In genomic region chr7:155593455-155594162, GRCh38 we compare ENCODE assay signal across 25 cellular contexts. TPM values are rescaled to one million over a fixed set of nuclear protein-coding genes. Genes with fewer than 3 reads are reported as not detected.
DNase-seq lines count a peak whose midpoint lies in the region; ATAC-seq, FAIRE-seq and TF ChIP-seq lines count a peak whose summit lies in the region.
"Had no signal": no experiment of that assay in that cellular context is flagged by ENCODE, and none has a peak within 500 bp of the region (broad histone marks: within the 10 kb centered on the region; RNA-seq: fewer than 3 reads in every experiment).

No MANE protein-coding gene starts in this region.

- H3K27ac ChIP-seq in lower lobe of right lung (peak overlapping the region; percentile 3), right cardiac atrium (ENCODE audit: low read length) (no peak overlapping the region), SJCRH30 (no peak overlapping the region)
- H3K27ac ChIP-seq: BLaER1, heart left ventricle, KMS-11 had no signal

- H3K36me3 Mint-ChIP-seq in natural killer cell treated with Interleukin-12 subunit alpha and Interleukin-12 subunit beta and Interleukin-15 and Interleukin-18, amount 100 ng/mL, for 72 hours: no peaks in the 10 kb centered on the region
- no peaks in the 10 kb centered on the region for H3K36me3 Mint-ChIP-seq in natural killer cell
- H3K36me3 Mint-ChIP-seq: activated naive CD4-positive, alpha-beta T cell treated with anti-CD3 and anti-CD28 coated beads, Interleukin-2, amount 50 U/mL, for 24 hours; type B pancreatic cell had no signal

- H3K4me1 ChIP-seq in lower lobe of right lung: peaks cover 16% of the 10 kb centered on the region
- no peaks in the 10 kb centered on the region for H3K4me1 ChIP-seq in right cardiac atrium (ENCODE audit: control insufficient read depth, insufficient read depth, low read length)
- peaks cover 6% of the 10 kb centered on the region for H3K4me1 ChIP-seq in SJCRH30

- no peak for TF ChIP-seq POLR2A in GM12892 (IDR thresholded peaks at IDR 0.05; ENCODE audit: low read depth, low read length)

- no peak for DNase-seq in natural killer cell treated with Interleukin-12 subunit alpha and Interleukin-12 subunit beta and Interleukin-15 and Interleukin-18, amount 100 ng/mL, for 72 hours (ENCODE audit: low spot score)
- no peak for DNase-seq in natural killer cell
- peak; percentile 47 for DNase-seq in SKM-1 (lab: John Stamatoyannopoulos, UW; ENCODE audit: unreplicated experiment)
- DNase-seq in lower lobe of right lung: peak; percentile 64
- DNase-seq in activated CD4-positive, alpha-beta T cell treated with anti-CD3 and anti-CD28 coated beads for 1 hour: no peak
- DNase-seq in GM12892 (ENCODE audit: insufficient read length): no peak
- no peak for DNase-seq in right cardiac atrium
- DNase-seq in SJCRH30: no peak
- DNase-seq: activated B cell treated with CpG ODN at 0.5 μM for 24 hours; heart left ventricle; NCI-H1417; NCI-H2107; NCI-H524 treated with DMSO at 0.1 percent for 48 hours; posterior cingulate gyrus; stimulated activated CD4-positive, alpha-beta T cell treated with anti-CD3 and anti-CD28 coated beads, Interleukin-4, amount 100 ng/mL, for 1 hour; stimulated activated naive CD8-positive, alpha-beta T cell treated with anti-CD3 and anti-CD28 coated beads, Interleukin-15, amount 100 ng/mL, for 72 hours had no signal

- H3K27me3 ChIP-seq in lower lobe of right lung (ENCODE audit: low read depth): no peaks in the 10 kb centered on the region
- H3K27me3 ChIP-seq in right cardiac atrium (ENCODE audit: control insufficient read depth, insufficient read depth): no peaks in the 10 kb centered on the region
- H3K27me3 ChIP-seq in SJCRH30: peaks cover 20% of the 10 kb centered on the region; the same call in 1 of the 2 replicates
- H3K27me3 ChIP-seq: BLaER1 had no signal

- intact Hi-C loops in natural killer cell (cut with micrococcal nuclease): no loop called here
- intact Hi-C loops in lower lobe of right lung (cut with DNase I): no loop called here
- intact Hi-C loops in right cardiac atrium (cut with DNase I): loop anchor here in 2 of 4 donors (10.0 kb wide), 2 partner anchors 141 to 171 kb away; no protein-coding TSS in a partner anchor

- no peaks in the 10 kb centered on the region for H3K36me3 ChIP-seq in lower lobe of right lung
- no peaks in the 10 kb centered on the region for H3K36me3 ChIP-seq in SJCRH30
- H3K36me3 ChIP-seq: BLaER1, heart left ventricle had no signal

- H3K4me1 Mint-ChIP-seq in natural killer cell treated with Interleukin-12 subunit alpha and Interleukin-12 subunit beta and Interleukin-15 and Interleukin-18, amount 100 ng/mL, for 72 hours (ENCODE audit: low read depth in 2 of 2): no peaks in the 10 kb centered on the region
- H3K4me1 Mint-ChIP-seq in natural killer cell: peaks cover 0 to 2% of the 10 kb centered on the region in 2 donors
- H3K4me1 Mint-ChIP-seq: activated B cell treated with CpG ODN at 0.5 μM for 24 hours had no signal

- H3K4me3 Mint-ChIP-seq in natural killer cell treated with Interleukin-12 subunit alpha and Interleukin-12 subunit beta and Interleukin-15 and Interleukin-18, amount 100 ng/mL, for 72 hours: no peak overlapping the region
- H3K4me3 Mint-ChIP-seq in natural killer cell: no peak overlapping the region
- H3K4me3 Mint-ChIP-seq: activated B cell treated with CpG ODN at 0.5 μM for 24 hours; activated naive CD4-positive, alpha-beta T cell treated with anti-CD3 and anti-CD28 coated beads, Interleukin-2, amount 50 U/mL, for 24 hours; stimulated activated naive CD8-positive, alpha-beta T cell treated with anti-CD3 and anti-CD28 coated beads, Interleukin-15, amount 100 ng/mL, for 72 hours; T-helper 2 cell treated with Interferon-gamma antibody and Interleukin-4, amounts not matched to agents 5 μg/mL and 100 μg/mL, for 36 hours; type B pancreatic cell had no signal

- H3K4me3 ChIP-seq in lower lobe of right lung (no peak overlapping the region), right cardiac atrium (ENCODE audit: low read length) (no peak overlapping the region), SJCRH30 (no peak overlapping the region)
- H3K4me3 ChIP-seq: BLaER1, heart left ventricle, lung, skin epidermis had no signal

- H3K9me3 Mint-ChIP-seq in natural killer cell treated with Interleukin-12 subunit alpha and Interleukin-12 subunit beta and Interleukin-15 and Interleukin-18, amount 100 ng/mL, for 72 hours: no peaks in the 10 kb centered on the region
- H3K9me3 Mint-ChIP-seq in natural killer cell: no peaks in the 10 kb centered on the region
- H3K9me3 Mint-ChIP-seq: activated B cell treated with CpG ODN at 0.5 μM for 24 hours; activated naive CD4-positive, alpha-beta T cell treated with anti-CD3 and anti-CD28 coated beads, Interleukin-2, amount 50 U/mL, for 24 hours; stimulated activated naive CD8-positive, alpha-beta T cell treated with anti-CD3 and anti-CD28 coated beads, Interleukin-15, amount 100 ng/mL, for 72 hours; T-helper 2 cell treated with Interferon-gamma antibody and Interleukin-4, amounts not matched to agents 5 μg/mL and 100 μg/mL, for 36 hours; type B pancreatic cell had no signal

- TF ChIP-seq CTCF in natural killer cell (IDR thresholded peaks at IDR 0.05) (no peak), lower lobe of right lung (IDR thresholded peaks at IDR 0.05) (no peak)

- H3K9me3 ChIP-seq in lower lobe of right lung (no peaks in the 10 kb centered on the region), right cardiac atrium (ENCODE audit: control insufficient read depth, low read length) (no peaks in the 10 kb centered on the region), SJCRH30 (replicated peaks) (no peaks in the 10 kb centered on the region)
- H3K9me3 ChIP-seq: BLaER1, heart left ventricle had no signal

- 65% methylated on average over 15 of the region's 15 CpGs for WGBS in right cardiac atrium

- ATAC-seq in natural killer cell treated with Interleukin-12 subunit alpha and Interleukin-12 subunit beta and Interleukin-15 and Interleukin-18, amount 100 ng/mL, for 72 hours: peak; percentile 3
- no peak for ATAC-seq in natural killer cell
- ATAC-seq in lower lobe of right lung: peak; percentile 4 to 11
- ATAC-seq in right cardiac atrium: no peak
- ATAC-seq: stimulated activated naive CD8-positive, alpha-beta T cell treated with anti-CD3 and anti-CD28 coated beads, Interleukin-15, amount 100 ng/mL, for 72 hours had no signal

- peaks cover 9 to 10% of the 10 kb centered on the region in 2 donors for H3K27me3 Mint-ChIP-seq in natural killer cell treated with Interleukin-12 subunit alpha and Interleukin-12 subunit beta and Interleukin-15 and Interleukin-18, amount 100 ng/mL, for 72 hours
- peaks cover 6 to 9% of the 10 kb centered on the region in 2 donors for H3K27me3 Mint-ChIP-seq in natural killer cell (ENCODE audit: low read depth in 2 of 2)

- H3K27ac Mint-ChIP-seq in natural killer cell treated with Interleukin-12 subunit alpha and Interleukin-12 subunit beta and Interleukin-15 and Interleukin-18, amount 100 ng/mL, for 72 hours: peak overlapping the region in 1 of 2 donors; percentile 28
- H3K27ac Mint-ChIP-seq in natural killer cell: no peak overlapping the region
- H3K27ac Mint-ChIP-seq: activated B cell treated with CpG ODN at 0.5 μM for 24 hours; activated naive CD4-positive, alpha-beta T cell treated with anti-CD3 and anti-CD28 coated beads, Interleukin-2, amount 50 U/mL, for 24 hours; stimulated activated naive CD8-positive, alpha-beta T cell treated with anti-CD3 and anti-CD28 coated beads, Interleukin-15, amount 100 ng/mL, for 72 hours; T-helper 2 cell treated with Interferon-gamma antibody and Interleukin-4, amounts not matched to agents 5 μg/mL and 100 μg/mL, for 36 hours; type B pancreatic cell had no signal

- FAIRE-seq in GM12892 (lab: Jason Lieb, UNC): no peak
- FAIRE-seq: A204.1 had no signal

RNA-seq across cellular contexts. Expression of gene CNPY1, which starts 47.2 kb away (rescaled TPM):
- not detected for total RNA-seq in natural killer cell treated with Interleukin-12 subunit alpha and Interleukin-12 subunit beta and Interleukin-15 and Interleukin-18, amount 100 ng/mL, for 72 hours
- total RNA-seq in natural killer cell (not detected), lower lobe of right lung (not detected), right cardiac atrium (not detected)
- not detected for polyA plus RNA-seq in GM12892 (2012; ENCODE audit: missing spikeins)
- polyA plus RNA-seq in right cardiac atrium: not detected
- not detected in 2 replicates for total RNA-seq in SJCRH30 (2014; rRNA removed; shearing (Covaris generic))
- total RNA-seq: activated B cell treated with CpG ODN at 0.5 μM for 24 hours, heart left ventricle, lung, SK-MEL-5 had no signal
- polyA plus RNA-seq: heart left ventricle, lung had no signal

RNA-seq across cellular contexts. Expression of gene RBM33, which starts 50.9 kb away (rescaled TPM):
- total RNA-seq in natural killer cell treated with Interleukin-12 subunit alpha and Interleukin-12 subunit beta and Interleukin-15 and Interleukin-18, amount 100 ng/mL, for 72 hours: 100 to 1,000 TPM in 1 of 2 donors, 10 to 100 TPM in 1; 82.3 to 128 TPM
- total RNA-seq in natural killer cell: 100 to 1,000 TPM; 161 to 182 (median 182) TPM
- total RNA-seq in lower lobe of right lung: 67.2 TPM
- polyA plus RNA-seq in GM12892 (2012; ENCODE audit: missing spikeins): 23.5 TPM
- total RNA-seq in right cardiac atrium: 10 to 100 TPM; 36.2 to 39.1 (median 38.2) TPM
- 16.6 TPM for polyA plus RNA-seq in right cardiac atrium
- total RNA-seq in SJCRH30 (2014; rRNA removed; shearing (Covaris generic)): 38.5 and 38.7 TPM in 2 replicates

Comparison
In these comparisons a context has a peak if more than half of its experiments do, and no peak if none do; other contexts are left out.
1. ATAC-seq: peak in natural killer cell treated with Interleukin-12 subunit alpha and Interleukin-12 subunit beta and Interleukin-15 and Interleukin-18, amount 100 ng/mL, for 72 hours (2 of 2) and lower lobe of right lung (2 of 2); none in natural killer cell (0 of 3) and right cardiac atrium (0 of 2).
2. DNase-seq: peak in SKM-1 (single experiment) and lower lobe of right lung (single experiment); none in natural killer cell treated with Interleukin-12 subunit alpha and Interleukin-12 subunit beta and Interleukin-15 and Interleukin-18, amount 100 ng/mL, for 72 hours (single experiment), natural killer cell (single experiment), activated CD4-positive, alpha-beta T cell treated with anti-CD3 and anti-CD28 coated beads for 1 hour (single experiment), GM12892 (single experiment), right cardiac atrium (0 of 3) and SJCRH30 (0 of 2).